19 cellular contexts compared by ENCODE assay signal in the genomic region with DNA sequence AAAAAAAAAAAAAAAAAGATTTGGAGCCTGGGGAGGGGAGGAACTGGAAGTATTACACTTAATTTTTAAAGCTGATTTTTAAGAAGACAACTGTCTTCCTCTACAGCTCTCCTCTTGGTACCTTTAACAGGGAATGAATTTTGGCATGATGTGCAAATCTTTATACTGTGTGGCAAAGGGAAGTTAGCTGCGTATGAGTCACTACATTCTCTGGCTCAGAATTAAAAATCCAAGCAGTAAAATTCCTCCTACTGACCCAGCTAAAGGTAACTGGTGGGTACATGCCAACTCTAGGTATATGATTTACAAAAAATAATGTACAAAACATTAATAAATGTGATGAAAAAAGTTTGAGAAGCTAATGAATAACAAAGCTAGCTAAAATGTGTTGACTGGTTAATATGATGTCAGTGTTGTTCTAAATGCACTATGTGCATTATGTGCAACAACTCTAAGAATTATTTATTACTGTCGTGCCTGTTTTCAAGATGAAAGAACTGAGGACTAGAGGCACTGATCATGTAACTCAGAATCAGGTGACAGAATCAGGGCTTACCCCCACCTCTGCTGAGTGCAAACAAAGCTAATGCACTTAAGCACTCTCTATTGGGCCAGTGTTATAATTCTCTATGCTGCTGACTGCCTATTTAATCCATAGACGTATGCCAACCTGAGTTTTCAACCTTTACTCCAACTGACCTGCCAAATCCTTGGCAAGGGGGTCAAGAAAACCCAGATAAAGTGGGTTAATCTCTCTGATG.
A peak's percentile ranks its signal among the peaks of the same experiment; 100 is the strongest.
DNase-seq lines count a peak whose midpoint lies in the region; ATAC-seq, FAIRE-seq and TF ChIP-seq lines count a peak whose summit lies in the region.
"Had no signal": no experiment of that assay in that cellular context is flagged by ENCODE, and none has a peak within 500 bp of the region (broad histone marks: within the 10 kb centered on the region; RNA-seq: fewer than 3 reads in every experiment).

No MANE protein-coding gene starts in this region.

- H3K27ac ChIP-seq in body of pancreas (peak overlapping the region in 3 of 4 donors; percentile 50 to 60 (median 52)), smooth muscle cell (ENCODE audit: low read depth) (no peak overlapping the region)
- H3K27ac ChIP-seq: C4-2B, KMS-11 had no signal

- H3K79me2 ChIP-seq in smooth muscle cell (ENCODE audit: low read depth), result no peaks in the 10 kb centered on the region

- no peak overlapping the region for H3K4me2 ChIP-seq in smooth muscle cell
- H3K4me2 ChIP-seq: KMS-11 had no signal

- no peaks in the 10 kb centered on the region for H3F3A ChIP-seq in smooth muscle cell (ENCODE audit: low read depth)

- intact Hi-C loops in body of pancreas (cut with DNase I), result no loop called here

- H3K9ac ChIP-seq in smooth muscle cell (ENCODE audit: low read depth), result no peak overlapping the region
- H3K9ac ChIP-seq: KMS-11 had no signal

- peak; percentile 88 for ATAC-seq in body of pancreas
- ATAC-seq: HepG2 had no signal

- H3K36me3 ChIP-seq in body of pancreas (replicated peaks in 1 of 2; ENCODE audit: insufficient read depth in 1 of 2, low read depth in 2 of 2) (no peaks in the 10 kb centered on the region), smooth muscle cell (ENCODE audit: low read depth) (no peaks in the 10 kb centered on the region)

- H4K20me1 ChIP-seq in smooth muscle cell (ENCODE audit: low read depth), result no peaks in the 10 kb centered on the region

- FAIRE-seq in urothelium cell line (lab: Jason Lieb, UNC), result no peak
- FAIRE-seq: HepG2, RCC 7860 had no signal

- no peak for TF ChIP-seq CTCF in body of pancreas (IDR thresholded peaks at IDR 0.05)
- no peak for TF ChIP-seq CTCF in smooth muscle cell (IDR thresholded peaks at IDR 0.05; ENCODE audit: borderline replicate concordance, insufficient read depth, poor library complexity, severe bottlenecking)

- H3K4me1 ChIP-seq in body of pancreas (peaks cover 25% of the 10 kb centered on the region), smooth muscle cell (ENCODE audit: low read depth) (no peaks in the 10 kb centered on the region)

- WGBS in body of pancreas, 2 donors, result 17 to 18% methylated on average over 3 of the region's 3 CpGs
- WGBS in smooth muscle cell (ENCODE audit: low lambda C conversion rate), result 73% methylated on average over 3 of the region's 3 CpGs

- no peak for TF ChIP-seq POLR2A in body of pancreas (IDR thresholded peaks at IDR 0.05)

- no peak overlapping the region for H2AFZ ChIP-seq in smooth muscle cell (ENCODE audit: low read depth)

- H3K4me3 ChIP-seq in body of pancreas (no peak overlapping the region), smooth muscle cell (no peak overlapping the region)

- H3K27me3 ChIP-seq in body of pancreas, result no peaks in the 10 kb centered on the region
- peaks cover 45% of the 10 kb centered on the region for H3K27me3 ChIP-seq in smooth muscle cell (ENCODE audit: low read depth)

- H3K9me3 ChIP-seq in body of pancreas, result no peaks in the 10 kb centered on the region
- H3K9me3 ChIP-seq in smooth muscle cell (replicated peaks; ENCODE audit: low read depth), result no peaks in the 10 kb centered on the region

- peak in 2 of 3 experiments; percentile 6 to 9 for DNase-seq in NCI-H1417 (lab: John Stamatoyannopoulos, UW)
- DNase-seq in NCI-H1417 treated with DMSO at 0.1 percent for 48 hours (lab: John Stamatoyannopoulos, UW), result no peak
- DNase-seq in NCI-H524 treated with DMSO at 0.1 percent for 48 hours (lab: John Stamatoyannopoulos, UW), result peak; percentile 20
- DNase-seq in body of pancreas, result peak in 2 of 4 donors; percentile 8 to 9
- DNase-seq in urothelium cell line (ENCODE audit: low spot score), result peak; percentile 27
- DNase-seq in activated naive CD4-positive, alpha-beta T cell treated with Interleukin-2 at 50 U/mL for 16 hours, result no peak
- no peak for DNase-seq in UCSD-AML1 (lab: John Stamatoyannopoulos, UW; ENCODE audit: unreplicated experiment)
- DNase-seq in smooth muscle cell (lab: John Stamatoyannopoulos, UW; ENCODE audit: unreplicated experiment), result no peak
- DNase-seq: COR-L47, GOT3, HFFc6, NCI-H1105, NCI-H187 treated with DMSO at 0.1 percent for 48 hours, NCI-H748 treated with DMSO at 0.1 percent for 48 hours, SW 1271 had no signal

Comparison
In these comparisons a context has a peak if more than half of its experiments do, and no peak if none do; other contexts are left out.
1. DNase-seq: peak in NCI-H1417 (2 of 3), NCI-H524 treated with DMSO at 0.1 percent for 48 hours (single experiment) and urothelium cell line (single experiment); none in NCI-H1417 treated with DMSO at 0.1 percent for 48 hours (single experiment), activated naive CD4-positive, alpha-beta T cell treated with Interleukin-2 at 50 U/mL for 16 hours (single experiment), UCSD-AML1 (single experiment) and smooth muscle cell (single experiment).